In genomic region chr2:38653380-38653714, GRCh38 we compare ENCODE assay signal across 15 cellular contexts. TPM values are rescaled to one million over a fixed set of nuclear protein-coding genes. Genes with fewer than 3 reads are reported as not detected.
DNase-seq lines count a peak whose midpoint lies in the region; ATAC-seq, FAIRE-seq and TF ChIP-seq lines count a peak whose summit lies in the region.
"Had no signal": no experiment of that assay in that cellular context is flagged by ENCODE, and none has a peak within 500 bp of the region (broad histone marks: within the 10 kb centered on the region; RNA-seq: fewer than 3 reads in every experiment).

No MANE protein-coding gene starts in this region.

- H3K27ac ChIP-seq in HepG2 (ENCODE audit: extremely low read length, insufficient read depth, low read length) (no peak overlapping the region), right lobe of liver (no peak overlapping the region)
- H3K27ac ChIP-seq: coronary artery had no signal

- H3K27me3 Mint-ChIP-seq in activated naive CD8-positive, alpha-beta T cell treated with anti-CD3 and anti-CD28 coated beads for 36 hours, result no peaks in the 10 kb centered on the region

- H3K36me3 Mint-ChIP-seq in activated naive CD8-positive, alpha-beta T cell treated with anti-CD3 and anti-CD28 coated beads for 36 hours, result no peaks in the 10 kb centered on the region

- H3K9me3 Mint-ChIP-seq in activated naive CD8-positive, alpha-beta T cell treated with anti-CD3 and anti-CD28 coated beads for 36 hours, result peaks cover 2% of the 10 kb centered on the region

- TF ChIP-seq POLR2A in HepG2 (IDR thresholded peaks at IDR 0.05; ENCODE audit: insufficient read depth in 1 of 2, low read depth in 2 of 2, low read length in 2 of 2), result no peak
- TF ChIP-seq POLR2A in right lobe of liver (IDR thresholded peaks at IDR 0.05), result no peak
- no peak for TF ChIP-seq POLR2A in GM18505 (IDR thresholded peaks at IDR 0.05; ENCODE audit: borderline replicate concordance, extremely low read depth, insufficient read depth, insufficient read length)

- H3K4me2 ChIP-seq in HepG2 (ENCODE audit: low read depth, low read length), result peak overlapping the region; percentile 96

- WGBS in HepG2 (ENCODE audit: low lambda C conversion rate), result 62% methylated on average over 2 of the region's 2 CpGs
- whole genome bisulfite sequencing in right lobe of liver (ENCODE audit: insufficient coverage, low coverage, low lambda C conversion rate, missing lambda C conversion rate), result 88% methylated on average over 2 of the region's 2 CpGs

- TF ChIP-seq CTCF in HepG2 (CRISPR knock-in tag; IDR thresholded peaks at IDR 0.05) (no peak), right lobe of liver (IDR thresholded peaks at IDR 0.05) (no peak)

- DNase-seq in HepG2 (ENCODE audit: low spot score), result no peak
- no peak for DNase-seq in right lobe of liver
- no peak for DNase-seq in activated naive CD8-positive, alpha-beta T cell treated with anti-CD3 and anti-CD28 coated beads for 36 hours
- no peak for DNase-seq in stimulated activated naive CD4-positive, alpha-beta T cell treated with Interleukin-2 at 50 U/mL for 16 hours (lab: John Stamatoyannopoulos, UW)
- no peak for DNase-seq in CD1c-positive myeloid dendritic cell (ENCODE audit: extremely low spot score)
- DNase-seq in HUDEP-2 (lab: John Stamatoyannopoulos, UW; ENCODE audit: unreplicated experiment in 76 of 76), result no peak
- DNase-seq: heart left ventricle, NCI-H1436, NCI-H526, SW 1271, transverse colon had no signal

- no peaks in the 10 kb centered on the region for H4K20me1 ChIP-seq in HepG2 (ENCODE audit: insufficient read depth, low read length)

- H3K4me3 Mint-ChIP-seq in activated naive CD8-positive, alpha-beta T cell treated with anti-CD3 and anti-CD28 coated beads for 36 hours, result peak overlapping the region; percentile 40

- no peak for FAIRE-seq in HepG2 (lab: Jason Lieb, UNC)
- FAIRE-seq: RCC 7860 had no signal

- peak overlapping the region; percentile 94 for H2AFZ ChIP-seq in HepG2 (ENCODE audit: low read length)

- TF ChIP-seq EP300 in HepG2 (IDR thresholded peaks at IDR 0.05; ENCODE audit: low read depth in 2 of 2, low read length in 2 of 2) (no peak), HepG2 (CRISPR knock-in tag; IDR thresholded peaks at IDR 0.05; ENCODE audit: borderline replicate concordance) (no peak)

- H3K9ac ChIP-seq in HepG2 (ENCODE audit: insufficient read depth, low read depth, low read length), result no peak overlapping the region

- peak overlapping the region; percentile 94 for H3K27ac Mint-ChIP-seq in activated naive CD8-positive, alpha-beta T cell treated with anti-CD3 and anti-CD28 coated beads for 36 hours

- peaks cover 51% of the 10 kb centered on the region for H3K4me1 Mint-ChIP-seq in activated naive CD8-positive, alpha-beta T cell treated with anti-CD3 and anti-CD28 coated beads for 36 hours

- H3K9me3 ChIP-seq in HepG2 (ENCODE audit: low read length) (no peaks in the 10 kb centered on the region), right lobe of liver (no peaks in the 10 kb centered on the region)
- H3K9me3 ChIP-seq: heart left ventricle, transverse colon had no signal

- in situ Hi-C loops in HepG2 (cut with HindIII; ENCODE audit: extremely low pct_ligation_motif_present, low pct_unique_long_range_greater_than_20kb), result no loop called here

- CTCF ChIA-PET in HepG2 (lab: Yijun Ruan, JAX; ENCODE audit: low intra/inter-chr PET ratio, low total read pairs), result no interaction called here

- no peak for TF ChIP-seq RAD21 in HepG2 (CRISPR knock-in tag; IDR thresholded peaks at IDR 0.05)

- H3K4me3 ChIP-seq in HepG2 (replicated peaks in 1 of 3; ENCODE audit: insufficient read depth in 1 of 3, low read depth in 2 of 3, low read length in 3 of 3) (peak overlapping the region in 1 of 3 experiments; percentile 67; a peak in 1 of 6 replicates), right lobe of liver (no peak overlapping the region)
- H3K4me3 ChIP-seq: coronary artery, heart left ventricle, transverse colon had no signal

- intact Hi-C loops in HepG2 (cut with micrococcal nuclease; ENCODE audit: unreplicated experiment), result no loop called here
- intact Hi-C loops in right lobe of liver (cut with DNase I), result no loop called here

- H3K36me3 ChIP-seq in HepG2 (replicated peaks in 1 of 2; ENCODE audit: control insufficient read depth in 1 of 2, insufficient read depth in 2 of 2, low read length in 2 of 2) (no peaks in the 10 kb centered on the region), right lobe of liver (no peaks in the 10 kb centered on the region)
- H3K36me3 ChIP-seq: heart left ventricle, transverse colon had no signal

- BruUV-seq in HepG2 (replicated peaks; lab: Mats Ljungman, UMichigan), result no TSS peak

- H3K4me1 ChIP-seq in HepG2 (ENCODE audit: insufficient read depth, low read length), result peaks cover 54% of the 10 kb centered on the region
- peaks cover 0 to 6% (median 0%) of the 10 kb centered on the region in 4 donors for H3K4me1 ChIP-seq in right lobe of liver

- POLR2A ChIA-PET in HepG2 (lab: Yijun Ruan, JAX), result interaction anchor here (0.7 to 3.0 kb wide), 2 partner anchors 12 to 52 kb away, joined by 3 to 30 read pairs; partner anchors contain the start of gene GALM

- ATAC-seq in HepG2 (no peak), right lobe of liver (no peak), HG03460 (IDR thresholded peaks at IDR 0.05; ENCODE audit: unreplicated experiment) (peak; percentile 21), GM18505 (IDR thresholded peaks at IDR 0.05; ENCODE audit: unreplicated experiment) (no peak)
- ATAC-seq: heart left ventricle had no signal

- H3K79me2 ChIP-seq in HepG2 (ENCODE audit: insufficient read depth, low read length), result no peaks in the 10 kb centered on the region

- H3K27me3 ChIP-seq in HepG2 (ENCODE audit: control insufficient read depth in 1 of 2, insufficient read depth in 2 of 2, low read length in 2 of 2), result no peaks in the 10 kb centered on the region; a peak in 2 of 5 replicates
- no peaks in the 10 kb centered on the region for H3K27me3 ChIP-seq in right lobe of liver
- H3K27me3 ChIP-seq: heart left ventricle, transverse colon had no signal

RNA-seq across cellular contexts. Expression of gene GALM, which starts 12.6 kb away (rescaled TPM):
- total RNA-seq in HepG2 (2016; rRNA removed; fragmentation: Illumina TruSeq; extraction: Trizol), result 90.0 and 114 TPM in 2 replicates
- 23.4 and 25.3 TPM in 2 replicates for total RNA-seq in HepG2 (2016; cell fraction: cytosol; rRNA removed; fragmentation: Illumina TruSeq; extraction: Trizol; ENCODE audit: low read depth)
- 97.4 and 121 TPM in 2 replicates for total RNA-seq in HepG2 (2016; cell fraction: insoluble cytoplasmic fraction; rRNA removed; fragmentation: Illumina TruSeq; extraction: Trizol)
- 42.3 and 46.2 TPM in 2 replicates for total RNA-seq in HepG2 (2016; cell fraction: membrane; rRNA removed; fragmentation: Illumina TruSeq; extraction: Trizol)
- 40.2 and 41.1 TPM in 2 replicates for total RNA-seq in HepG2 (2016; cell fraction: nucleus; rRNA removed; fragmentation: Illumina TruSeq; extraction: Trizol)
- polyA plus RNA-seq in HepG2 (2011; rRNA removed), result 60.3 and 65.5 TPM in 2 replicates
- polyA plus RNA-seq in HepG2 (2011; cell fraction: cytosol; rRNA removed), result 55.9 and 67.8 TPM in 2 replicates
- polyA plus RNA-seq in HepG2 (2011; cell fraction: nucleus; rRNA removed), result 18.3 and 26.1 TPM in 2 replicates
- polyA plus RNA-seq in HepG2 (2012), result 53.1 and 67.0 TPM in 2 replicates
- polyA plus RNA-seq in HepG2 (2016; cell fraction: cytosol; fragmentation: Illumina TruSeq; extraction: Trizol; ENCODE audit: low read depth), result 17.3 and 18.5 TPM in 2 replicates
- 102 TPM in 2 replicates for polyA plus RNA-seq in HepG2 (2016; cell fraction: insoluble cytoplasmic fraction; fragmentation: Illumina TruSeq; extraction: Trizol; ENCODE audit: low read depth)
- 25.4 and 26.1 TPM in 2 replicates for polyA plus RNA-seq in HepG2 (2016; cell fraction: membrane; fragmentation: Illumina TruSeq; extraction: Trizol; ENCODE audit: low read depth)
- polyA plus RNA-seq in HepG2 (2016; cell fraction: nucleus; fragmentation: Illumina TruSeq; extraction: Trizol; ENCODE audit: insufficient read depth, low read depth), result 43.2 and 47.8 TPM in 2 replicates
- polyA minus RNA-seq in HepG2 (2011; rRNA and poly(A)+ RNA removed; ENCODE audit: low replicate concordance), result 20.6 and 67.6 TPM in 2 replicates
- 37.5 and 41.1 TPM in 2 replicates for polyA minus RNA-seq in HepG2 (2011; cell fraction: cytosol; rRNA and poly(A)+ RNA removed)
- polyA minus RNA-seq in HepG2 (2011; cell fraction: nucleus; rRNA and poly(A)+ RNA removed), result 40.4 and 46.2 TPM in 2 replicates
- total RNA-seq in right lobe of liver, result 10 to 100 TPM; 26.2 to 47.9 (median 36.7) TPM
- 10 to 100 TPM; 42.0 to 42.2 TPM for total RNA-seq in activated naive CD8-positive, alpha-beta T cell treated with anti-CD3 and anti-CD28 coated beads for 36 hours

RNA-seq across cellular contexts. Expression of gene HNRNPLL, which starts 50.6 kb away (rescaled TPM):
- 91.9 and 103 TPM in 2 replicates for total RNA-seq in HepG2 (2016; rRNA removed; fragmentation: Illumina TruSeq; extraction: Trizol)
- total RNA-seq in HepG2 (2016; cell fraction: cytosol; rRNA removed; fragmentation: Illumina TruSeq; extraction: Trizol; ENCODE audit: low read depth), result 52.7 and 54.6 TPM in 2 replicates
- total RNA-seq in HepG2 (2016; cell fraction: insoluble cytoplasmic fraction; rRNA removed; fragmentation: Illumina TruSeq; extraction: Trizol), result 92.9 and 108 TPM in 2 replicates
- 54.8 and 56.7 TPM in 2 replicates for total RNA-seq in HepG2 (2016; cell fraction: membrane; rRNA removed; fragmentation: Illumina TruSeq; extraction: Trizol)
- 147 and 151 TPM in 2 replicates for total RNA-seq in HepG2 (2016; cell fraction: nucleus; rRNA removed; fragmentation: Illumina TruSeq; extraction: Trizol)
- 34.3 and 49.4 TPM in 2 replicates for polyA plus RNA-seq in HepG2 (2011; rRNA removed)
- polyA plus RNA-seq in HepG2 (2011; cell fraction: cytosol; rRNA removed), result 17.6 and 20.9 TPM in 2 replicates
- 29.2 and 34.2 TPM in 2 replicates for polyA plus RNA-seq in HepG2 (2011; cell fraction: nucleus; rRNA removed)
- polyA plus RNA-seq in HepG2 (2012), result 32.8 and 45.3 TPM in 2 replicates
- 13.0 and 17.4 TPM in 2 replicates for polyA plus RNA-seq in HepG2 (2016; cell fraction: cytosol; fragmentation: Illumina TruSeq; extraction: Trizol; ENCODE audit: low read depth)
- polyA plus RNA-seq in HepG2 (2016; cell fraction: insoluble cytoplasmic fraction; fragmentation: Illumina TruSeq; extraction: Trizol; ENCODE audit: low read depth), result 75.8 and 78.0 TPM in 2 replicates
- 27.6 and 27.9 TPM in 2 replicates for polyA plus RNA-seq in HepG2 (2016; cell fraction: membrane; fragmentation: Illumina TruSeq; extraction: Trizol; ENCODE audit: low read depth)
- 66.8 and 68.2 TPM in 2 replicates for polyA plus RNA-seq in HepG2 (2016; cell fraction: nucleus; fragmentation: Illumina TruSeq; extraction: Trizol; ENCODE audit: insufficient read depth, low read depth)
- 14.7 and 21.6 TPM in 2 replicates for polyA minus RNA-seq in HepG2 (2011; rRNA and poly(A)+ RNA removed; ENCODE audit: low replicate concordance)
- 25.8 and 30.8 TPM in 2 replicates for polyA minus RNA-seq in HepG2 (2011; cell fraction: cytosol; rRNA and poly(A)+ RNA removed)
- 227 and 258 TPM in 2 replicates for polyA minus RNA-seq in HepG2 (2011; cell fraction: nucleus; rRNA and poly(A)+ RNA removed)
- total RNA-seq in right lobe of liver, result 10 to 100 TPM in 5 of 6 experiments, 1 to 10 TPM in 1; 9.2 to 15.9 (median 13.9) TPM
- 10 to 100 TPM; 50.6 to 52.2 TPM for total RNA-seq in activated naive CD8-positive, alpha-beta T cell treated with anti-CD3 and anti-CD28 coated beads for 36 hours
